Comparison of ENCODE assay signal across 1 cellular context in the genomic region with DNA sequence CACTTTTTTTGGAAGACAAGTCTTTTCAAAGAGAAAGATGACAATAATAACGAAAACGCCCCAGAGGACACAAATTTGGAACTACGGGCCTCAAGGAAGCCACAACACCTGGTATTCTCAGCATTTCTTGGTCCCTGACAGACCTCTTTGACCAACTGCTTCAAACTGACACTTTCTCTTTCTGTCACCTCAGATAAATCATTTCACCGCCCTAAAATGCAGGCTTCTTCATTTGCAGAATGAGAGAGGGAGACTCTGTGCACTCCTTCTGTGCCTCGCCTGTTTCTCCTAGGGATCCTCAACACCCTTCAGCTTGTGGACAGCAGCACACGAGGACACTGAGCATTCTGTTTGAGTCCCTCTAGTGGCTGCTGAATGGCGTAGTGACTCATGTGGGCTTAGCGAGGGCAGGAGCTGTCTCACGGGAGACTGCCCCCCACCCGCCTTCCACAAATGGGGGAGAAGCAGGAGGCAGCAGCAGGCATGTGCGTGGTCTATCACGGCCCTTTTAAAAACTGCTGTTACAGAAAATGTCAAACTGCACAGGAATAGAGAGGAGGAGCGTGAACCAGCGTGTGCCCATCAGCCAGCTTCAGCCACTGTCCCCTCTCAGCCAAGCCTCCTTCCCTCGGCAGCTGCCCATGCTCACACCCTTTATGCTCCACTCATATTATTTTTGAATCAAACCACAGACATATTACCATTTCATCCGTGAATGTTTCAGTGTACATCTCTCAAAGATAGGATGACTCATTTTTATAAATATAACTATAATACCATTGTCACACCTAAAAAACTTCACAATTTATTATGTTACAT.
TF ChIP-seq lines count a peak whose summit lies in the region.

No MANE protein-coding gene starts in this region.

TF ChIP-seq in WTC11, 78 proteins besides CTCF, POLR2A, EP300 and RAD21 (continued from another document):
- TF ChIP-seq, protein P1, sequence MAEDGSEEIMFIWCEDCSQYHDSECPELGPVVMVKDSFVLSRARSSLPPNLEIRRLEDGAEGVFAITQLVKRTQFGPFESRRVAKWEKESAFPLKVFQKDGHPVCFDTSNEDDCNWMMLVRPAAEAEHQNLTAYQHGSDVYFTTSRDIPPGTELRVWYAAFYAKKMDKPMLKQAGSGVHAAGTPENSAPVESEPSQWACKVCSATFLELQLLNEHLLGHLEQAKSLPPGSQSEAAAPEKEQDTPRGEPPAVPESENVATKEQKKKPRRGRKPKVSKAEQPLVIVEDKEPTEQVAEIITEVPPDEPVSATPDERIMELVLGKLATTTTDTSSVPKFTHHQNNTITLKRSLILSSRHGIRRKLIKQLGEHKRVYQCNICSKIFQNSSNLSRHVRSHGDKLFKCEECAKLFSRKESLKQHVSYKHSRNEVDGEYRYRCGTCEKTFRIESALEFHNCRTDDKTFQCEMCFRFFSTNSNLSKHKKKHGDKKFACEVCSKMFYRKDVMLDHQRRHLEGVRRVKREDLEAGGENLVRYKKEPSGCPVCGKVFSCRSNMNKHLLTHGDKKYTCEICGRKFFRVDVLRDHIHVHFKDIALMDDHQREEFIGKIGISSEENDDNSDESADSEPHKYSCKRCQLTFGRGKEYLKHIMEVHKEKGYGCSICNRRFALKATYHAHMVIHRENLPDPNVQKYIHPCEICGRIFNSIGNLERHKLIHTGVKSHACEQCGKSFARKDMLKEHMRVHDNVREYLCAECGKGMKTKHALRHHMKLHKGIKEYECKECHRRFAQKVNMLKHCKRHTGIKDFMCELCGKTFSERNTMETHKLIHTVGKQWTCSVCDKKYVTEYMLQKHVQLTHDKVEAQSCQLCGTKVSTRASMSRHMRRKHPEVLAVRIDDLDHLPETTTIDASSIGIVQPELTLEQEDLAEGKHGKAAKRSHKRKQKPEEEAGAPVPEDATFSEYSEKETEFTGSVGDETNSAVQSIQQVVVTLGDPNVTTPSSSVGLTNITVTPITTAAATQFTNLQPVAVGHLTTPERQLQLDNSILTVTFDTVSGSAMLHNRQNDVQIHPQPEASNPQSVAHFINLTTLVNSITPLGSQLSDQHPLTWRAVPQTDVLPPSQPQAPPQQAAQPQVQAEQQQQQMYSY (CRISPR knock-in tag; IDR thresholded peaks at IDR 0.05), result no peak
- TF ChIP-seq, protein P2, sequence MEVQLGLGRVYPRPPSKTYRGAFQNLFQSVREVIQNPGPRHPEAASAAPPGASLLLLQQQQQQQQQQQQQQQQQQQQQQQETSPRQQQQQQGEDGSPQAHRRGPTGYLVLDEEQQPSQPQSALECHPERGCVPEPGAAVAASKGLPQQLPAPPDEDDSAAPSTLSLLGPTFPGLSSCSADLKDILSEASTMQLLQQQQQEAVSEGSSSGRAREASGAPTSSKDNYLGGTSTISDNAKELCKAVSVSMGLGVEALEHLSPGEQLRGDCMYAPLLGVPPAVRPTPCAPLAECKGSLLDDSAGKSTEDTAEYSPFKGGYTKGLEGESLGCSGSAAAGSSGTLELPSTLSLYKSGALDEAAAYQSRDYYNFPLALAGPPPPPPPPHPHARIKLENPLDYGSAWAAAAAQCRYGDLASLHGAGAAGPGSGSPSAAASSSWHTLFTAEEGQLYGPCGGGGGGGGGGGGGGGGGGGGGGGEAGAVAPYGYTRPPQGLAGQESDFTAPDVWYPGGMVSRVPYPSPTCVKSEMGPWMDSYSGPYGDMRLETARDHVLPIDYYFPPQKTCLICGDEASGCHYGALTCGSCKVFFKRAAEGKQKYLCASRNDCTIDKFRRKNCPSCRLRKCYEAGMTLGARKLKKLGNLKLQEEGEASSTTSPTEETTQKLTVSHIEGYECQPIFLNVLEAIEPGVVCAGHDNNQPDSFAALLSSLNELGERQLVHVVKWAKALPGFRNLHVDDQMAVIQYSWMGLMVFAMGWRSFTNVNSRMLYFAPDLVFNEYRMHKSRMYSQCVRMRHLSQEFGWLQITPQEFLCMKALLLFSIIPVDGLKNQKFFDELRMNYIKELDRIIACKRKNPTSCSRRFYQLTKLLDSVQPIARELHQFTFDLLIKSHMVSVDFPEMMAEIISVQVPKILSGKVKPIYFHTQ (CRISPR knock-in tag; IDR thresholded peaks at IDR 0.05), result no peak
- TF ChIP-seq, protein P3, sequence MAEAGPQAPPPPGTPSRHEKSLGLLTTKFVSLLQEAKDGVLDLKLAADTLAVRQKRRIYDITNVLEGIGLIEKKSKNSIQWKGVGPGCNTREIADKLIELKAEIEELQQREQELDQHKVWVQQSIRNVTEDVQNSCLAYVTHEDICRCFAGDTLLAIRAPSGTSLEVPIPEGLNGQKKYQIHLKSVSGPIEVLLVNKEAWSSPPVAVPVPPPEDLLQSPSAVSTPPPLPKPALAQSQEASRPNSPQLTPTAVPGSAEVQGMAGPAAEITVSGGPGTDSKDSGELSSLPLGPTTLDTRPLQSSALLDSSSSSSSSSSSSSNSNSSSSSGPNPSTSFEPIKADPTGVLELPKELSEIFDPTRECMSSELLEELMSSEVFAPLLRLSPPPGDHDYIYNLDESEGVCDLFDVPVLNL (CRISPR knock-in tag; IDR thresholded peaks at IDR 0.05; ENCODE audit: borderline replicate concordance, low read depth), result no peak
